19 cellular contexts compared by ENCODE assay signal in genomic region chr4:151460434-151460833, GRCh38. TPM values are rescaled to one million over a fixed set of nuclear protein-coding genes. Genes with fewer than 3 reads are reported as not detected.
A peak's percentile ranks its signal among the peaks of the same experiment; 100 is the strongest.
DNase-seq lines count a peak whose midpoint lies in the region; TF ChIP-seq lines count a peak whose summit lies in the region.
"Had no signal": no experiment of that assay in that cellular context is flagged by ENCODE, and none has a peak within 500 bp of the region (broad histone marks: within the 10 kb centered on the region; RNA-seq: fewer than 3 reads in every experiment).

No MANE protein-coding gene starts in this region.

- CTCF ChIA-PET in Calu3 (lab: Charles Lee) = no interaction called here
- CTCF ChIA-PET in activated naive CD4-positive, alpha-beta T cell treated with anti-CD3 and anti-CD28 coated beads for 36 hours (lab: Charles Lee) = no interaction called here

- no TSS peak for BruUV-seq in Calu3 (replicated peaks; lab: Mats Ljungman, UMichigan)

- no peak overlapping the region for H3K4me3 Mint-ChIP-seq in Calu3 (ENCODE audit: low read depth, unreplicated experiment)
- peak overlapping the region; percentile 29 for H3K4me3 Mint-ChIP-seq in progenitor cell of endocrine pancreas (ENCODE audit: low read depth)
- H3K4me3 Mint-ChIP-seq in activated naive CD4-positive, alpha-beta T cell treated with anti-CD3 and anti-CD28 coated beads for 36 hours = no peak overlapping the region
- H3K4me3 Mint-ChIP-seq: CD8-positive, alpha-beta T cell had no signal

- H3K27ac Mint-ChIP-seq in Calu3 (ENCODE audit: unreplicated experiment) = peak overlapping the region; percentile 42
- H3K27ac Mint-ChIP-seq in progenitor cell of endocrine pancreas = peak overlapping the region; percentile 1
- H3K27ac Mint-ChIP-seq in activated naive CD4-positive, alpha-beta T cell treated with anti-CD3 and anti-CD28 coated beads for 36 hours = no peak overlapping the region
- H3K27ac Mint-ChIP-seq: CD8-positive, alpha-beta T cell had no signal

- H3K9me3 Mint-ChIP-seq in Calu3 (ENCODE audit: low read depth, unreplicated experiment) (no peaks in the 10 kb centered on the region), progenitor cell of endocrine pancreas (ENCODE audit: low read depth) (no peaks in the 10 kb centered on the region)
- no peaks in the 10 kb centered on the region for H3K9me3 Mint-ChIP-seq in activated naive CD4-positive, alpha-beta T cell treated with anti-CD3 and anti-CD28 coated beads for 36 hours
- H3K9me3 Mint-ChIP-seq: CD8-positive, alpha-beta T cell had no signal

- DNase-seq in DMS 273 (lab: John Stamatoyannopoulos, UW; ENCODE audit: unreplicated experiment) (peak; percentile 8), DMS 273 treated with DMSO at 0.1 percent for 48 hours (lab: John Stamatoyannopoulos, UW) (no peak), Calu3 (no peak), SK-N-DZ (ENCODE audit: low spot score) (peak; percentile 68), progenitor cell of endocrine pancreas (ENCODE audit: low spot score, unreplicated experiment) (no peak), NCI-H2107 treated with DMSO at 0.1 percent for 48 hours (lab: John Stamatoyannopoulos, UW; ENCODE audit: unreplicated experiment) (no peak), NCI-H146 (lab: John Stamatoyannopoulos, UW) (no peak)
- DNase-seq in activated naive CD4-positive, alpha-beta T cell treated with anti-CD3 and anti-CD28 coated beads for 36 hours = no peak
- DNase-seq: 8988T; CD8-positive, alpha-beta T cell; H7; Karpas-422; MM.1S; NCI-H187 treated with DMSO at 0.1 percent for 48 hours; NK-92 treated with Interleukin-12 subunit alpha and Interleukin-12 subunit beta, amount 100 ng/mL, for 24 hours; OCI-M1; SIG-M5; SW 1271 had no signal

- H3K27me3 Mint-ChIP-seq in Calu3 (ENCODE audit: unreplicated experiment) (no peaks in the 10 kb centered on the region), progenitor cell of endocrine pancreas (no peaks in the 10 kb centered on the region)
- H3K27me3 Mint-ChIP-seq in activated naive CD4-positive, alpha-beta T cell treated with anti-CD3 and anti-CD28 coated beads for 36 hours (ENCODE audit: low read depth) = peaks cover 2% of the 10 kb centered on the region

- TF ChIP-seq CTCF in Calu3 (IDR thresholded peaks at IDR 0.05; ENCODE audit: unreplicated experiment) = no peak
- TF ChIP-seq CTCF in progenitor cell of endocrine pancreas (IDR thresholded peaks at IDR 0.05; ENCODE audit: unreplicated experiment) = no peak

- intact Hi-C loops in Calu3 (cut with micrococcal nuclease; ENCODE audit: unreplicated experiment) = no loop called here
- intact Hi-C loops in activated naive CD4-positive, alpha-beta T cell treated with anti-CD3 and anti-CD28 coated beads for 36 hours (cut with micrococcal nuclease) = no loop called here

- H3K36me3 Mint-ChIP-seq in Calu3 (ENCODE audit: insufficient read depth, unreplicated experiment) (no peaks in the 10 kb centered on the region), progenitor cell of endocrine pancreas (ENCODE audit: insufficient read depth) (peaks cover 3% of the 10 kb centered on the region)
- H3K36me3 Mint-ChIP-seq in activated naive CD4-positive, alpha-beta T cell treated with anti-CD3 and anti-CD28 coated beads for 36 hours (ENCODE audit: low read depth) = no peaks in the 10 kb centered on the region
- H3K36me3 Mint-ChIP-seq: CD8-positive, alpha-beta T cell had no signal

- H3K4me1 Mint-ChIP-seq in Calu3 (ENCODE audit: low read depth, unreplicated experiment) (peaks cover 38% of the 10 kb centered on the region), progenitor cell of endocrine pancreas (ENCODE audit: low read depth) (peaks cover 37% of the 10 kb centered on the region)
- no peaks in the 10 kb centered on the region for H3K4me1 Mint-ChIP-seq in activated naive CD4-positive, alpha-beta T cell treated with anti-CD3 and anti-CD28 coated beads for 36 hours (ENCODE audit: low read depth)

RNA-seq across cellular contexts. Expression of gene FHIP1A, which starts 51.5 kb away (rescaled TPM):
- 19.3 and 25.9 TPM in 2 replicates for total RNA-seq in Calu3 (2022)
- polyA plus RNA-seq in SK-N-DZ (2014; cell fraction: cytosol; rRNA removed) = 1.0 and 9.3 TPM in 2 replicates
- polyA plus RNA-seq in SK-N-DZ (2014; cell fraction: nucleus; rRNA removed) = 2.3 and 2.7 TPM in 2 replicates
- total RNA-seq in progenitor cell of endocrine pancreas = 26.2 and 26.9 TPM in 2 replicates
- total RNA-seq in activated naive CD4-positive, alpha-beta T cell treated with anti-CD3 and anti-CD28 coated beads for 36 hours = under 1 TPM; 0.07 to 0.17 TPM
- total RNA-seq: T-helper 2 cell treated with Interferon-gamma antibody and Interleukin-4, amounts not matched to agents 100 ng/mL and 5 ng/mL, for 36 hours had no signal

Comparison
In these comparisons a context has a peak if more than half of its experiments do, and no peak if none do; other contexts are left out.
1. DNase-seq: peak in DMS 273 (single experiment) and SK-N-DZ (single experiment); none in DMS 273 treated with DMSO at 0.1 percent for 48 hours (single experiment), Calu3 (single experiment), progenitor cell of endocrine pancreas (single experiment), NCI-H2107 treated with DMSO at 0.1 percent for 48 hours (single experiment), NCI-H146 (single experiment) and activated naive CD4-positive, alpha-beta T cell treated with anti-CD3 and anti-CD28 coated beads for 36 hours (single experiment).
2. RNA of gene FHIP1A, which starts 51.5 kb away (total RNA-seq): 26.2 to 26.9 TPM in progenitor cell of endocrine pancreas and 19.3 to 25.9 TPM in Calu3; 0.07 to 0.17 TPM in activated naive CD4-positive, alpha-beta T cell treated with anti-CD3 and anti-CD28 coated beads for 36 hours; every median in the first group is over 10 times any median in the second.